Comparison of ENCODE assay signal across 1 cellular context in the genomic region with DNA sequence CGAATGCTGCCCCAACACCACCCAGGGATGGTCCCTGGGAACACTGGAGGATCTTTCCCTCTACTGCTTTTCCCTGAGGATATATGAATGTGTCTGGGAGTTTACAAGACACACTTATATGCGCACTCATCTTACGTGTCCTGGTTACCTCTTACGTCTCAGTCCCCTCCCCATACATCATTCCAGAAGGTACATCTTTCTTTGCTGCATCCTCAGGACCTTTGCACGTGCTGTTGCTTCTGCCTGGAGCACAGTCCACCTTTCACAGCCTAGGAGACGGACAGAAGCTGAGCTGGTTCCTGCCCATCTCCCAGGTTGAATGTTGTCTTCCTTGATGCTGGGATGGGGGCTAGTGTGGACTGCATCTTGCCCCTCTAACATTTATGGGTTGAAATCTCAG.
TF ChIP-seq lines count a peak whose summit lies in the region.

No MANE protein-coding gene starts in this region.

TF ChIP-seq in HEK293, 187 proteins besides CTCF, POLR2A, EP300 and RAD21:
- TF ChIP-seq ZBTB10 (tag by site-specific recombination; IDR thresholded peaks at IDR 0.05) (no peak), ZNF623 (tag by site-specific recombination; IDR thresholded peaks at IDR 0.05) (peak; percentile 87), ZFP37 (tag by site-specific recombination; IDR thresholded peaks at IDR 0.05) (no peak)
TF ChIP-seq in HEK293: peak in this region for 1.
